Comparison of ENCODE assay signal across 11 cellular contexts in genomic region chr13:111068009-111068350, GRCh38. TPM values are rescaled to one million over a fixed set of nuclear protein-coding genes. Genes with fewer than 3 reads are reported as not detected.
A peak's percentile ranks its signal among the peaks of the same experiment; 100 is the strongest.
DNase-seq lines count a peak whose midpoint lies in the region; TF ChIP-seq lines count a peak whose summit lies in the region.
"Had no signal": no experiment of that assay in that cellular context is flagged by ENCODE, and none has a peak within 500 bp of the region (broad histone marks: within the 10 kb centered on the region; RNA-seq: fewer than 3 reads in every experiment).

No MANE protein-coding gene starts in this region.

- 0 out of 2 replicates have a peak overlapping the region, but pooled peaks have one; percentile 36 for H2AFZ ChIP-seq in OCI-LY3 (ENCODE audit: low read depth, low read length)

- no peaks in the 10 kb centered on the region for H3K4me1 Mint-ChIP-seq in Caco-2 (ENCODE audit: low read depth, unreplicated experiment)
- H3K4me1 Mint-ChIP-seq in nephron progenitor cell, result peaks cover 21% of the 10 kb centered on the region

- TF ChIP-seq CTCF in Caco-2 (IDR thresholded peaks at IDR 0.05; ENCODE audit: insufficient read depth in 1 of 2, low read depth in 1 of 2, low read length in 1 of 2, severe bottlenecking in 1 of 2, unreplicated experiment in 1 of 2) (peak in 1 of 2 experiments; percentile 5), OCI-LY3 (IDR thresholded peaks at IDR 0.05; ENCODE audit: low read depth, low read length) (no peak), dorsolateral prefrontal cortex (IDR thresholded peaks at IDR 0.05 in 54 of 56, conservative IDR thresholded peaks at IDR 0.05 in 2 of 56; ENCODE audit: low read depth in 1 of 56, partially characterized antibody in 56 of 56) (peak in 12 of 56 donors; percentile 0 to 41 (median 7)), nephron progenitor cell (IDR thresholded peaks at IDR 0.05) (peak; percentile 36)

- H3K27me3 ChIP-seq in Caco-2 (replicated peaks; ENCODE audit: control insufficient read depth, insufficient read depth, low read length) (no peaks in the 10 kb centered on the region), OCI-LY3 (ENCODE audit: low read depth, low read length) (no peaks in the 10 kb centered on the region), dorsolateral prefrontal cortex (peaks cover 0 to 3% (median 0%) of the 10 kb centered on the region in 45 donors)

- H4K20me1 ChIP-seq in OCI-LY3 (ENCODE audit: insufficient read depth, low read length), result no peaks in the 10 kb centered on the region

- H3K27ac Mint-ChIP-seq in Caco-2 (ENCODE audit: unreplicated experiment), result no peak overlapping the region
- no peak overlapping the region for H3K27ac Mint-ChIP-seq in nephron progenitor cell

- H3K9me3 Mint-ChIP-seq in Caco-2 (ENCODE audit: unreplicated experiment) (peaks cover 33% of the 10 kb centered on the region), nephron progenitor cell (peaks cover 37% of the 10 kb centered on the region)

- CTCF ChIA-PET in Caco-2 (lab: Charles Lee), result interaction anchor here (0.8 to 1.8 kb wide), 5 partner anchors 9 to 154 kb away, joined by 3 to 15 read pairs (median 4); partner anchors contain the start of gene ANKRD10

- no peaks in the 10 kb centered on the region for H3K79me2 ChIP-seq in OCI-LY3 (ENCODE audit: low read length)

- intact Hi-C loops in Caco-2 (cut with micrococcal nuclease; ENCODE audit: unreplicated experiment), result loop anchor here (5.0 kb wide), 1 partner anchor 84 kb away; no protein-coding TSS in a partner anchor
- intact Hi-C loops in dorsolateral prefrontal cortex (cut with DNase I), result loop anchor here (5.0 kb wide), 3 partner anchors 149 to 394 kb away; no protein-coding TSS in a partner anchor

- H3K9me3 ChIP-seq in Caco-2 (peaks cover 9% of the 10 kb centered on the region; the same call in 1 of the 2 replicates), OCI-LY3 (ENCODE audit: insufficient read depth, low read length) (no peaks in the 10 kb centered on the region)

- POLR2A ChIA-PET in Caco-2 (lab: Charles Lee), result interaction anchor here (0.6 kb wide), 1 partner anchor 87 kb away, joined by 4 read pairs; no protein-coding TSS in a partner anchor

- H3K4me3 ChIP-seq in Caco-2 (ENCODE audit: low read depth, low read length) (no peak overlapping the region), OCI-LY3 (ENCODE audit: low read length) (peak overlapping the region; percentile 79), dorsolateral prefrontal cortex (peak overlapping the region in 46 of 59 donors; percentile 48 to 84 (median 68))

- H3K27me3 Mint-ChIP-seq in Caco-2 (ENCODE audit: insufficient read depth, unreplicated experiment) (peaks cover 2% of the 10 kb centered on the region), nephron progenitor cell (ENCODE audit: low read depth, poor library complexity) (peaks cover 56% of the 10 kb centered on the region)

- BruUV-seq in Caco-2 (replicated peaks; lab: Mats Ljungman, UMichigan), result no TSS peak

- H3K4me1 ChIP-seq in Caco-2, result no peaks in the 10 kb centered on the region
- H3K4me1 ChIP-seq in OCI-LY3 (ENCODE audit: low read length), result no peaks in the 10 kb centered on the region; the same call in 1 of the 2 replicates

- H3K36me3 ChIP-seq in Caco-2 (ENCODE audit: control insufficient read depth, insufficient read depth, low read length), result no peaks in the 10 kb centered on the region
- no peaks in the 10 kb centered on the region for H3K36me3 ChIP-seq in OCI-LY3 (replicated peaks; ENCODE audit: low read depth, low read length)
- H3K36me3 ChIP-seq: sigmoid colon had no signal

- H3K36me3 Mint-ChIP-seq in Caco-2 (ENCODE audit: insufficient read depth, unreplicated experiment) (peaks cover 4% of the 10 kb centered on the region), nephron progenitor cell (ENCODE audit: low read depth) (peaks cover 9% of the 10 kb centered on the region)

- H3K27ac ChIP-seq in OCI-LY3 (ENCODE audit: low read length), result no peak overlapping the region
- peak overlapping the region in 15 of 59 donors; percentile 7 to 83 (median 34) for H3K27ac ChIP-seq in dorsolateral prefrontal cortex
- H3K27ac ChIP-seq: KMS-11 had no signal

- H3K4me3 Mint-ChIP-seq in Caco-2 (ENCODE audit: unreplicated experiment) (peak overlapping the region; percentile 74), nephron progenitor cell (peak overlapping the region; percentile 86)

- no peak overlapping the region for H3K9ac ChIP-seq in OCI-LY3 (ENCODE audit: low read length)
- H3K9ac ChIP-seq: KMS-11 had no signal

- DNase-seq in Caco-2 (no peak), dorsolateral prefrontal cortex (no peak), nephron progenitor cell (no peak), NOMO-1 treated with dmso at 0.1 percent for 144 hours (lab: John Stamatoyannopoulos, UW; ENCODE audit: unreplicated experiment) (no peak), HT-29 (ENCODE audit: low spot score) (no peak), cortex of kidney (lab: John Stamatoyannopoulos, UW) (no peak), NCI-H146 treated with DMSO at 0.1 percent for 48 hours (lab: John Stamatoyannopoulos, UW; ENCODE audit: unreplicated experiment) (no peak)
- DNase-seq: NCI-H446, sigmoid colon had no signal

- H3K4me2 ChIP-seq in OCI-LY3 (ENCODE audit: low read length), result peak overlapping the region; percentile 87
- H3K4me2 ChIP-seq: KMS-11 had no signal

RNA-seq across cellular contexts. Expression of gene ARHGEF7, which starts 47.1 kb away (rescaled TPM):
- 60.5 and 65.7 TPM in 2 replicates for total RNA-seq in Caco-2 (2022)
- 100 to 1,000 TPM; 147 to 344 (median 238) TPM for total RNA-seq in dorsolateral prefrontal cortex
- 24.7 and 41.5 TPM in 2 replicates for total RNA-seq in HT-29 (2014; rRNA removed; shearing (Covaris generic))
